ENCODE assay signal across 8 cellular contexts in the genomic region with DNA sequence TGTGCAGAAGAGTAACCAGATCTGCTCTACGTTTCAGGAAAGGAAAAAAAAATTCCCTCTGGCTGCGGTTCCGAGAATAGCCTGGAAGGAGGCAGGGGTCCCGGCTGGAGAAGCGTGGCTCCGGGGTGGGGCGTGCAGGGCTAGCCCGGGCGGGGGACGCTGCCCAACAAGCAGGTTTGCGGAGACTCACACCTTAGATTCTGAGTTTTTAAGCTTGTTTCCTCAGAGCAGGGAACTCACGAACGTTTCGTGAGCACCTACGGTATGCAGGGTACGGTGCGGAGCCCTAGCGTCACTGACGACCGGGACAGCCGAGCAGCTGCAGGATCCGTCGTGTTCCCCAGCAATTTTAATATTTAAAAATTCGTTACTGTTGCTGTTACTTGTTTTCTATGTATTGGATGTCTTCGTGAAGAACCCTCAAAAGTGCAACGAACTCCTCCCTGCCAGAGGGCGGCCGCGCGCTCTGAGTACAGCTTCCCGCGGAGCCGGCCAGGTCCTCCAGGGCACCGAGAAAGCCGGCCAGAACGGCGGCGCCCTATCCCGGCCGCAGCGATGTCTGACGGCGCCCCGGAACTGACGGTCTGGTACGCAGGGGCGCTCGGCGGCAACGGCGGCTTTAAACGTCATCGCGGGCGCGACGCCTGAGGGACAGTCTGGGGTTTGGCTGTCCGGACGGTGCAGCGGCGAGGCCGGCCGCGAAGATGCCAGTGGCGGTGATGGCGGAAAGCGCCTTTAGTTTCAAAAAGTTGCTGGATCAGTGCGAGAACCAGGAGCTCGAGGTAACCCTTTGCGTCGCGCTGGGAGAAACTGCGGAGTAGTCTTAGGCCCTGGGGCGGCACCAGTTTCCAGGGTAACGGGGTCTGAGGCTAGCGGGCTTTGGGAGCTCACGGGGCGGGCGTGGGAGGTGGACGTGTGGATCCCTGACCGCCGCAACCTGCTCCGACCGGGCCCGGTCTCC. TPM values are rescaled to one million over a fixed set of nuclear protein-coding genes. Genes with fewer than 3 reads are reported as not detected.
DNase-seq lines count a peak whose midpoint lies in the region; ATAC-seq and TF ChIP-seq lines count a peak whose summit lies in the region.

A gene (plus strand): TSS at position 629 of the 961 bp plus-strand sequence. CDS start 76 bp downstream, at position 705.

- intact Hi-C loops in T-helper 1 cell treated with Interleukin-12 subunit alpha and Interleukin-12 subunit beta and Interleukin-4 antibody, amounts not matched to agents 30 ng/mL and 1 ng/mL, for 36 hours (cut with micrococcal nuclease): loop anchor here (1.0 to 5.0 kb wide), 7 partner anchors 347 to 1341 kb away; a partner anchor contains a TSS
- intact Hi-C loops in heart left ventricle (cut with DNase I): no loop called here
- intact Hi-C loops in posterior cingulate gyrus (cut with DNase I): no loop called here

- H3K9me3 ChIP-seq in heart left ventricle: no peaks in the 10 kb centered on the region
- no peaks in the 10 kb centered on the region for H3K9me3 ChIP-seq in upper lobe of left lung

- H3K27ac ChIP-seq in heart left ventricle (peak within 1 kb of the TSS; percentile 65 to 96 (median 89)), upper lobe of left lung (peak within 1 kb of the TSS; percentile 78 to 91 (median 84))

- in situ Hi-C loops in GM13976 (cut with MboI; ENCODE audit: low sequenced_read_pairs, unreplicated experiment): no loop called here

- peak; percentile 73 to 92 for TF ChIP-seq POLR2A in heart left ventricle (IDR thresholded peaks at IDR 0.05)
- peak in 3 of 4 donors; percentile 76 to 96 (median 94) for TF ChIP-seq POLR2A in upper lobe of left lung (IDR thresholded peaks at IDR 0.05)

- H3K4me1 ChIP-seq in heart left ventricle (peaks cover 0 to 26% (median 19%) of the 10 kb centered on the region in 12 donors), upper lobe of left lung (peaks cover 9 to 22% (median 15%) of the 10 kb centered on the region in 4 donors)

- TF ChIP-seq CTCF in GM13976 (IDR thresholded peaks at IDR 0.05; ENCODE audit: borderline replicate concordance, control extremely low read depth, extremely low read depth, insufficient read depth, missing control alignments) (peak; percentile 32), heart left ventricle (IDR thresholded peaks at IDR 0.05) (peak in 8 of 12 donors; percentile 8 to 42 (median 17)), upper lobe of left lung (IDR thresholded peaks at IDR 0.05) (peak; percentile 17 to 63 (median 48))

- ATAC-seq in HG02870 (IDR thresholded peaks at IDR 0.05; ENCODE audit: unreplicated experiment) (peak; percentile 97), heart left ventricle (peak; percentile 98 to 99 (median 99)), upper lobe of left lung (ENCODE audit: low FRiP score in 2 of 2) (peak; percentile 99)

- WGBS in heart left ventricle, 4 donors: 0 to 1% (median 0%) methylated on average over 68 to 85 of the region's 85 CpGs
- 0 to 1% methylated on average over 45 to 47 of the region's 85 CpGs for WGBS in upper lobe of left lung, 2 donors

- DNase-seq in GM13976 (ENCODE audit: low spot score): peak; percentile 97
- peak; percentile 91 for DNase-seq in NCI-H146 treated with DMSO at 0.1 percent for 48 hours (lab: John Stamatoyannopoulos, UW; ENCODE audit: unreplicated experiment)
- peak; percentile 91 for DNase-seq in amniotic epithelial cell (ENCODE audit: low read depth)
- peak; percentile 96 to 98 (median 97) for DNase-seq in heart left ventricle
- peak; percentile 92 to 99 (median 95) for DNase-seq in posterior cingulate gyrus
- DNase-seq in upper lobe of left lung: peak; percentile 96 to 99

- H3K27me3 ChIP-seq in heart left ventricle: no peaks in the 10 kb centered on the region
- no peaks in the 10 kb centered on the region for H3K27me3 ChIP-seq in upper lobe of left lung

- peak in 1 of 4 donors; percentile 54 for TF ChIP-seq EP300 in upper lobe of left lung (IDR thresholded peaks at IDR 0.05)

- H3K4me3 ChIP-seq in heart left ventricle: peak within 1 kb of the TSS; percentile 60 to 99 (median 82)
- H3K4me3 ChIP-seq in upper lobe of left lung: peak within 1 kb of the TSS; percentile 61 to 89 (median 82)

- H3K36me3 ChIP-seq in heart left ventricle (peaks cover 0 to 32% (median 30%) of the 10 kb centered on the region in 9 donors), upper lobe of left lung (peaks cover 0 to 19% (median under 1%) of the 10 kb centered on the region in 4 donors)

RNA-seq across cellular contexts. Expression of the gene that starts here (rescaled TPM):
- total RNA-seq in T-helper 1 cell treated with Interleukin-12 subunit alpha and Interleukin-12 subunit beta and Interleukin-4 antibody, amounts not matched to agents 30 ng/mL and 1 ng/mL, for 36 hours: 39.7 and 46.4 TPM in 2 replicates
- 100 to 1,000 TPM in 3 of 9 donors, 10 to 100 TPM in 6; 71.3 to 168 (median 93.0) TPM for total RNA-seq in heart left ventricle
- polyA plus RNA-seq in heart left ventricle: 100 to 1,000 TPM in 1 of 2 donors, 10 to 100 TPM in 1; 34.7 to 231 TPM
- total RNA-seq in upper lobe of left lung: 10 to 100 TPM; 24.1 to 48.3 (median 38.1) TPM

Comparison
In these comparisons a context has a peak if more than half of its experiments do, and no peak if none do; other contexts are left out.
1. Peak in every context shown above with its lines: DNase-seq, ATAC-seq, H3K4me3 ChIP-seq and H3K27ac ChIP-seq.